Comparison of ENCODE assay signal across 13 cellular contexts in the genomic region with DNA sequence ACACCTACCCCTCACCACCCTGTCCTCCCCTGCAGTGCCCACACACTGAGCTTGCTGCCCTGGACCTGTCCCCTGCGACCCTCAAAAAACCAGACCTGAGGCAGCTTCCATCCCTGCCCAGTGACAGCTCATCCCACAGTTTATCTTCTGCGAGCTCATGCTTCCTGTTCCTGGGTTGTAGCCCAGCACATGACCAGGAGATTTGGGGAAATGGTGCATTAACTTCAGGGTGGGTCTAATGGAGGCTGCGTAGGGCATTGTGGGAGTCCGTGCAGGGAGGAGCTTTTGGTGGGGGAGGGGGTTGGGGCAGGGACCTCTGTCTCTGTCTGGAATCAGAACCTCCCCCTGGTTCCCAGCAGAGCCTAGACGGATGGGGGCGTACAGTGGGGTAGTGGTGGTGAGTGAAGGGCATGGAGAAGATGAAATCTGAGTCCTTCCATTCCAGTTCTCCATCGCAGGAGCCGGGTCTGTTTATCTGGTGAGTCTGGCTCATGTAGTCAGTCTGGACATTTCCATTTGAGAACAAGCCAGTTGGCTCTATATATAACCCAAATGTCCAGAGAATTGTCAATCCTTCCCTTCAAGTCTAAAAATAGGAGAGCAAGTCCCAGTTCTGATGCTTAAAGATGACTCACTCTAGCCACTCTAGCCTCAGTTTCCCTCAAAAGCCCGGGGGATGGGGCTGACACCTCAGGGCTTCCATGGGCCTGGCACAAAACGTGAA.
DNase-seq lines count a peak whose midpoint lies in the region; ATAC-seq and TF ChIP-seq lines count a peak whose summit lies in the region.
"Had no signal": no experiment of that assay in that cellular context is flagged by ENCODE, and none has a peak within 500 bp of the region (broad histone marks: within the 10 kb centered on the region; RNA-seq: fewer than 3 reads in every experiment).

No MANE protein-coding gene starts in this region.

- H3K27me3 ChIP-seq in left lung (peaks cover 0 to 30% of the 10 kb centered on the region in 2 donors), tibial artery (no peaks in the 10 kb centered on the region)

- H3K9me3 ChIP-seq in left lung (no peaks in the 10 kb centered on the region), tibial artery (no peaks in the 10 kb centered on the region)
- H3K9me3 ChIP-seq: mucosa of descending colon had no signal

- DNase-seq in DMS53 (lab: John Stamatoyannopoulos, UW) (peak; percentile 29), DMS53 treated with DMSO at 0.1 percent for 48 hours (lab: John Stamatoyannopoulos, UW; ENCODE audit: unreplicated experiment) (no peak), cerebellar cortex (ENCODE audit: low spot score) (peak; percentile 80), left lung (no peak), tibial artery (no peak), germinal center (ENCODE audit: low spot score) (no peak), D341Med (ENCODE audit: low spot score) (no peak)
- no peak for DNase-seq in effector CD8-positive, alpha-beta T cell (lab: John Stamatoyannopoulos, UW)
- DNase-seq: activated CD4-positive, alpha-beta T cell treated with anti-CD3 and anti-CD28 coated beads, Interleukin-2, amount 10 ng/mL, durations not matched to agents 24 days and 14 days; activated T-cell treated with anti-CD3 and anti-CD28 coated beads, Interleukin-2, amount 50 U/mL, for 4 hours; T-helper 2 cell had no signal

- TF ChIP-seq CTCF in left lung (IDR thresholded peaks at IDR 0.05) (no peak), tibial artery (IDR thresholded peaks at IDR 0.05) (no peak)

- peak; percentile 61 for ATAC-seq in left lung
- ATAC-seq: activated T-cell treated with anti-CD3 and anti-CD28 coated beads, Interleukin-2, amount 50 U/mL, for 4 hours had no signal

- H3K4me1 ChIP-seq in left lung (peaks cover 0 to 23% of the 10 kb centered on the region in 2 donors), tibial artery (peaks cover 8 to 77% (median 49%) of the 10 kb centered on the region in 4 donors)

- H3K27ac ChIP-seq in left lung (peak overlapping the region in 1 of 2 donors; percentile 13), tibial artery (peak overlapping the region; percentile 70 to 73)
- H3K27ac ChIP-seq: 22Rv1 had no signal

- H3K4me3 ChIP-seq in left lung = no peak overlapping the region
- H3K4me3 ChIP-seq in tibial artery = no peak overlapping the region
- H3K4me3 ChIP-seq: mucosa of descending colon had no signal

- H3K36me3 ChIP-seq in left lung (no peaks in the 10 kb centered on the region), tibial artery (no peaks in the 10 kb centered on the region)

- intact Hi-C loops in left lung (cut with DNase I) (no loop called here), tibial artery (cut with DNase I; ENCODE audit: low total_unique reads) (no loop called here)

Comparison
In these comparisons a context has a peak if more than half of its experiments do, and no peak if none do; other contexts are left out.
1. DNase-seq: peak in DMS53 (single experiment) and cerebellar cortex (single experiment); none in DMS53 treated with DMSO at 0.1 percent for 48 hours (single experiment), left lung (0 of 2), tibial artery (0 of 2), germinal center (single experiment), effector CD8-positive, alpha-beta T cell (single experiment) and D341Med (single experiment).